In the genomic region with DNA sequence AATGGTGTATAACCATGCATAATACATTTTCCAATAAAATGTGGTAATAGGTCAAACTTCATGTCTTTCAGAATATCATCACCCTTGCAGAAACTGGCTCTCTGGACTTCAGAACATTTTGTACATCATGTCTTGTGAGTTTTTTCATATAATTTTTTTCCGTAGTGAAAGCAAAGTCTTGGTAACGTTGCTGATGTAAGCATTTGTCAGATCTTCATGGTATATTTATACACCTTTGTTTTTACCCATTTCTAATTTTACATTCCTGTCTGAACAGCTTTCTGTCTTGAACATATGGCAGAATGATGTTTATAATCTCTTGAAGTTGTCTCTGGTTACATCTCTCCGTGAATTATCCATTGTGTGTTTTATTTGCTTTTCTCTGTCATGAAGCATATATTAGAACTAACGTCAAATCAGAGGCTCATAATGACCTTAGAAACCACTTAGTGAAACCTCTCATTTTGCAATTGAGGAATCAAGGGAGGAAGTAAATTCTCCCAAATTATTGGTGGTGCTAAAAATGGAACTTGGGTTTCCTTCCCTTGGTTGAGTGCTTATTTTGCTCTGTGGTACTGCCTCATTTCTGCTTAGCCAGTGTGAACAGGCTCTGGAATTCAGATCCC, we compare ENCODE assay signal across 1 cellular context.
TF ChIP-seq lines count a peak whose summit lies in the region.

No MANE protein-coding gene starts in this region.

TF ChIP-seq in HepG2, 621 proteins besides CTCF, POLR2A, EP300 and RAD21:
- TF ChIP-seq, protein P1, sequence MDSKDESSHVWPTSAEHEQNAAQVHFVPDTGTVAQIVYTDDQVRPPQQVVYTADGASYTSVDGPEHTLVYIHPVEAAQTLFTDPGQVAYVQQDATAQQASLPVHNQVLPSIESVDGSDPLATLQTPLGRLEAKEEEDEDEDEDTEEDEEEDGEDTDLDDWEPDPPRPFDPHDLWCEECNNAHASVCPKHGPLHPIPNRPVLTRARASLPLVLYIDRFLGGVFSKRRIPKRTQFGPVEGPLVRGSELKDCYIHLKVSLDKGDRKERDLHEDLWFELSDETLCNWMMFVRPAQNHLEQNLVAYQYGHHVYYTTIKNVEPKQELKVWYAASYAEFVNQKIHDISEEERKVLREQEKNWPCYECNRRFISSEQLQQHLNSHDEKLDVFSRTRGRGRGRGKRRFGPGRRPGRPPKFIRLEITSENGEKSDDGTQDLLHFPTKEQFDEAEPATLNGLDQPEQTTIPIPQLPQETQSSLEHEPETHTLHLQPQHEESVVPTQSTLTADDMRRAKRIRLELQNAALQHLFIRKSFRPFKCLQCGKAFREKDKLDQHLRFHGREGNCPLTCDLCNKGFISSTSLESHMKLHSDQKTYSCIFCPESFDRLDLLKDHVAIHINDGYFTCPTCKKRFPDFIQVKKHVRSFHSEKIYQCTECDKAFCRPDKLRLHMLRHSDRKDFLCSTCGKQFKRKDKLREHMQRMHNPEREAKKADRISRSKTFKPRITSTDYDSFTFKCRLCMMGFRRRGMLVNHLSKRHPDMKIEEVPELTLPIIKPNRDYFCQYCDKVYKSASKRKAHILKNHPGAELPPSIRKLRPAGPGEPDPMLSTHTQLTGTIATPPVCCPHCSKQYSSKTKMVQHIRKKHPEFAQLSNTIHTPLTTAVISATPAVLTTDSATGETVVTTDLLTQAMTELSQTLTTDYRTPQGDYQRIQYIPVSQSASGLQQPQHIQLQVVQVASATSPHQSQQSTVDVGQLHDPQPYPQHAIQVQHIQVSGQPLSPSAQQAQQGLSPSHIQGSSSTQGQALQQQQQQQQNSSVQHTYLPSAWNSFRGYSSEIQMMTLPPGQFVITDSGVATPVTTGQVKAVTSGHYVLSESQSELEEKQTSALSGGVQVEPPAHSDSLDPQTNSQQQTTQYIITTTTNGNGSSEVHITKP (CRISPR knock-in tag; IDR thresholded peaks at IDR 0.05; ENCODE audit: low read depth): no peak
- no peak for TF ChIP-seq BCL6 (CRISPR knock-in tag; IDR thresholded peaks at IDR 0.05)
- TF ChIP-seq, protein P2, sequence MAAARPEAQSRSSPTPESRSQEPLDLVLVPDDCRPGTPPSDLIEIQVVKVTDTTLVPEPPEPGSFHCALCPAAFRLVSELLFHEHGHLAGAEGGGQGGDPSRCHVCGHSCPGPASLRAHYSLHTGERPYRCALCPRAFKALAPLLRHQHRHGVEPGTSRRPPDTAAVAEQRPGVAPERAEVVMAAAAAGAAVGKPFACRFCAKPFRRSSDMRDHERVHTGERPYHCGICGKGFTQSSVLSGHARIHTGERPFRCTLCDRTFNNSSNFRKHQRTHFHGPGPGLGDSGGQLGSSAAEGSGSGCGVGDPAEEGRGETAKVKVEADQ (CRISPR knock-in tag; IDR thresholded peaks at IDR 0.05; ENCODE audit: borderline replicate concordance): no peak
- TF ChIP-seq MAFF (IDR thresholded peaks at IDR 0.05; ENCODE audit: low read depth, low read length): peak; percentile 19; the same call in 1 of the 2 replicates
- TF ChIP-seq ZNF572 (CRISPR knock-in tag; IDR thresholded peaks at IDR 0.05): no peak
- TF ChIP-seq ZNF547 (CRISPR knock-in tag; IDR thresholded peaks at IDR 0.05): no peak
- TF ChIP-seq ZNF543 (CRISPR knock-in tag; IDR thresholded peaks at IDR 0.05): no peak
- TF ChIP-seq ZNF724P (CRISPR knock-in tag; IDR thresholded peaks at IDR 0.05; ENCODE audit: borderline replicate concordance): no peak
- TF ChIP-seq, protein P3, sequence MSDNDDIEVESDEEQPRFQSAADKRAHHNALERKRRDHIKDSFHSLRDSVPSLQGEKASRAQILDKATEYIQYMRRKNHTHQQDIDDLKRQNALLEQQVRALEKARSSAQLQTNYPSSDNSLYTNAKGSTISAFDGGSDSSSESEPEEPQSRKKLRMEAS (IDR thresholded peaks at IDR 0.05): no peak
- peak; percentile 59 to 64 for TF ChIP-seq MAFK (conservative IDR thresholded peaks at IDR 0.05 in 1 of 2, IDR thresholded peaks at IDR 0.05 in 1 of 2; ENCODE audit: low read length in 2 of 2)
- TF ChIP-seq, protein P4, sequence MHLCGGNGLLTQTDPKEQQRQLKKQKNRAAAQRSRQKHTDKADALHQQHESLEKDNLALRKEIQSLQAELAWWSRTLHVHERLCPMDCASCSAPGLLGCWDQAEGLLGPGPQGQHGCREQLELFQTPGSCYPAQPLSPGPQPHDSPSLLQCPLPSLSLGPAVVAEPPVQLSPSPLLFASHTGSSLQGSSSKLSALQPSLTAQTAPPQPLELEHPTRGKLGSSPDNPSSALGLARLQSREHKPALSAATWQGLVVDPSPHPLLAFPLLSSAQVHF (CRISPR knock-in tag; IDR thresholded peaks at IDR 0.05): no peak
- no peak for TF ChIP-seq RBAK (CRISPR knock-in tag; IDR thresholded peaks at IDR 0.05)
- TF ChIP-seq SPEN (CRISPR knock-in tag; IDR thresholded peaks at IDR 0.05; ENCODE audit: low read depth): no peak
- no peak for TF ChIP-seq THAP11 (CRISPR knock-in tag; IDR thresholded peaks at IDR 0.05)
- TF ChIP-seq ZNF792 (CRISPR knock-in tag; IDR thresholded peaks at IDR 0.05): no peak
- no peak for TF ChIP-seq ZFP41 (CRISPR knock-in tag; IDR thresholded peaks at IDR 0.05; ENCODE audit: borderline replicate concordance)
TF ChIP-seq in HepG2: peak in this region for 2.
